In the genomic region with DNA sequence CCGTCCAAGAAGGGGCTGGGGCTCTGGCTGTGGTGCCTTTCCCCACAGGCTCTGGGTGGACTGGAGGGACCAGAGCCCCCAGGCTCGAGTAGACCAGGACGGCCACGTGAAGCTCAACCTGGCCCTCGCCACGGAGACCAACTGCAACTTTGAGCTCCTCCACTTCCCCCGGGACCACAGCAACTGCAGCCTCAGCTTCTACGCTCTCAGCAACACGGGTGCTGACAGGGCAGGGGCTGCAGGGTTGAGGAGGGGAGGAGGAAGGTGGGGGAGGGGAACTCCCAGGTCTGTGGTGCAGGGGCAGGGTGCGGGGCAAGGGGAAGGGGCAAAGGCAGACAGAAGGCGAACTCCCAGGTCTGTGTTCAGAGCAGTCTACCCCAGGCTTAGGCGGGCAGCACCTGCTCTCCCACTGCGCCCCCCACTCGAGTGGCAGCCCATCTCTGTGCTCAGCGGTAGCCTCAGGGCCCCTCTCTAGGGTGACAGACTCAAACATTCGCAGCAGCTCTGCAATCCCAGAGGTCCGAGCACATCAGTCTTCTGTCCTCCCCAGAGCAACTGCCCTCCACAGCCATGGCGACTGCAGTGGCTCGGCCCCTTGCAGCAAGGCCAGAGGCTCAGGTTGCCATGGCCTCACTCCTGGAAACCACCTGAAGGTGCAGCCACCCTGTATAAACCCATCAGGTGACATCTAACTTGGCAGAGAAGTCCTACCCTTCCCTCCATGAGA, we compare ENCODE assay signal across 1 cellular context.
TF ChIP-seq lines count a peak whose summit lies in the region.

No MANE protein-coding gene starts in this region.

TF ChIP-seq in SK-N-SH, 30 proteins besides CTCF, POLR2A, EP300 and RAD21 (continued from another document):
- no peak for TF ChIP-seq CHD2 (IDR thresholded peaks at IDR 0.05; ENCODE audit: low read length, partially characterized antibody)
- TF ChIP-seq JUND (IDR thresholded peaks at IDR 0.05), result peak; percentile 8; the same call in 1 of the 2 replicates
- no peak for TF ChIP-seq RFX5 (IDR thresholded peaks at IDR 0.05; ENCODE audit: low read length)
- TF ChIP-seq, protein P1, sequence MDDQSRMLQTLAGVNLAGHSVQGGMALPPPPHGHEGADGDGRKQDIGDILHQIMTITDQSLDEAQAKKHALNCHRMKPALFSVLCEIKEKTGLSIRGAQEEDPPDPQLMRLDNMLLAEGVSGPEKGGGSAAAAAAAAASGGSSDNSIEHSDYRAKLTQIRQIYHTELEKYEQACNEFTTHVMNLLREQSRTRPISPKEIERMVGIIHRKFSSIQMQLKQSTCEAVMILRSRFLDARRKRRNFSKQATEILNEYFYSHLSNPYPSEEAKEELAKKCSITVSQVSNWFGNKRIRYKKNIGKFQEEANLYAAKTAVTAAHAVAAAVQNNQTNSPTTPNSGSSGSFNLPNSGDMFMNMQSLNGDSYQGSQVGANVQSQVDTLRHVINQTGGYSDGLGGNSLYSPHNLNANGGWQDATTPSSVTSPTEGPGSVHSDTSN (IDR thresholded peaks at IDR 0.05), result peak; percentile 19; the same call in 1 of the 2 replicates
- TF ChIP-seq, protein P2, sequence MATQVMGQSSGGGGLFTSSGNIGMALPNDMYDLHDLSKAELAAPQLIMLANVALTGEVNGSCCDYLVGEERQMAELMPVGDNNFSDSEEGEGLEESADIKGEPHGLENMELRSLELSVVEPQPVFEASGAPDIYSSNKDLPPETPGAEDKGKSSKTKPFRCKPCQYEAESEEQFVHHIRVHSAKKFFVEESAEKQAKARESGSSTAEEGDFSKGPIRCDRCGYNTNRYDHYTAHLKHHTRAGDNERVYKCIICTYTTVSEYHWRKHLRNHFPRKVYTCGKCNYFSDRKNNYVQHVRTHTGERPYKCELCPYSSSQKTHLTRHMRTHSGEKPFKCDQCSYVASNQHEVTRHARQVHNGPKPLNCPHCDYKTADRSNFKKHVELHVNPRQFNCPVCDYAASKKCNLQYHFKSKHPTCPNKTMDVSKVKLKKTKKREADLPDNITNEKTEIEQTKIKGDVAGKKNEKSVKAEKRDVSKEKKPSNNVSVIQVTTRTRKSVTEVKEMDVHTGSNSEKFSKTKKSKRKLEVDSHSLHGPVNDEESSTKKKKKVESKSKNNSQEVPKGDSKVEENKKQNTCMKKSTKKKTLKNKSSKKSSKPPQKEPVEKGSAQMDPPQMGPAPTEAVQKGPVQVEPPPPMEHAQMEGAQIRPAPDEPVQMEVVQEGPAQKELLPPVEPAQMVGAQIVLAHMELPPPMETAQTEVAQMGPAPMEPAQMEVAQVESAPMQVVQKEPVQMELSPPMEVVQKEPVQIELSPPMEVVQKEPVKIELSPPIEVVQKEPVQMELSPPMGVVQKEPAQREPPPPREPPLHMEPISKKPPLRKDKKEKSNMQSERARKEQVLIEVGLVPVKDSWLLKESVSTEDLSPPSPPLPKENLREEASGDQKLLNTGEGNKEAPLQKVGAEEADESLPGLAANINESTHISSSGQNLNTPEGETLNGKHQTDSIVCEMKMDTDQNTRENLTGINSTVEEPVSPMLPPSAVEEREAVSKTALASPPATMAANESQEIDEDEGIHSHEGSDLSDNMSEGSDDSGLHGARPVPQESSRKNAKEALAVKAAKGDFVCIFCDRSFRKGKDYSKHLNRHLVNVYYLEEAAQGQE (IDR thresholded peaks at IDR 0.05; ENCODE audit: low read depth, low read length), result no peak
